ENCODE assay signal across 29 cellular contexts in the genomic region with DNA sequence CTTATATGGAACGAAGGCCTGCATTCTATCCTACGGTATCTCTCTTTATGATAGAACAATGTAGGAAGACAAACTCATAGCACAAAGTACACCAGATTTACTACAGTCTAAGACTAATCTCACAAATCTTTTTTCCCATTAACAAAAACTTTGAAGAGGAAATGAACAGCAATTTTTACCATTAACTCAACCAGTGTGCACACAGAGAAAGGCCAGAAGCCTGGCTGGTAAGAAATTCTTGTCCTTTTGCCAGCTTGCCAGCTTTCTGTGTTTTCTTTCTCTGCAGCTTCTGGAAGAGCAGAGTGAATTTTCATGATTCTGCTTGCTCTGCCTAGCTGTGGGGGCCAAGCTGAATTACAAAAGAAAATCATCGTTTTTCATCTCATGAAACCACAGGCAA. TPM values are rescaled to one million over a fixed set of nuclear protein-coding genes. Genes with fewer than 3 reads are reported as not detected.
DNase-seq lines count a peak whose midpoint lies in the region; ATAC-seq and TF ChIP-seq lines count a peak whose summit lies in the region.
"Had no signal": no experiment of that assay in that cellular context is flagged by ENCODE, and none has a peak within 500 bp of the region (broad histone marks: within the 10 kb centered on the region; RNA-seq: fewer than 3 reads in every experiment).

No MANE protein-coding gene starts in this region.

- no peak overlapping the region for H3K4me3 ChIP-seq in adipocyte (ENCODE audit: low read length)
- no peak overlapping the region for H3K4me3 ChIP-seq in sigmoid colon
- H3K4me3 ChIP-seq: A549, GM12878, lung, pancreas, spleen, testis had no signal

- TF ChIP-seq CTCF in sigmoid colon (IDR thresholded peaks at IDR 0.05) (no peak), foreskin keratinocyte (conservative IDR thresholded peaks at IDR 0.05) (no peak)

- no peak overlapping the region for H3K27ac Mint-ChIP-seq in naive thymus-derived CD8-positive, alpha-beta T cell
- H3K27ac Mint-ChIP-seq: activated CD4-positive, alpha-beta memory T cell treated with anti-CD3 and anti-CD28 coated beads for 36 hours; activated naive CD4-positive, alpha-beta T cell treated with anti-CD3 and anti-CD28 coated beads for 36 hours; T-helper 2 cell treated with Interferon-gamma antibody and Interleukin-4, amounts not matched to agents 5 μg/mL and 100 μg/mL, for 36 hours had no signal

- 85 to 94% methylated on average over 3 of the region's 3 CpGs for WGBS in sigmoid colon, 2 donors

- H3K27me3 ChIP-seq in adipocyte (replicated peaks; ENCODE audit: control insufficient read depth, insufficient read depth, low read length) = no peaks in the 10 kb centered on the region
- no peaks in the 10 kb centered on the region for H3K27me3 ChIP-seq in sigmoid colon
- no peaks in the 10 kb centered on the region for H3K27me3 ChIP-seq in foreskin keratinocyte
- H3K27me3 ChIP-seq: pancreas, testis had no signal

- H3K27me3 Mint-ChIP-seq in naive thymus-derived CD8-positive, alpha-beta T cell = peaks cover 7 to 36% (median 24%) of the 10 kb centered on the region in 5 donors

- no peak overlapping the region for H3K4me3 Mint-ChIP-seq in naive thymus-derived CD8-positive, alpha-beta T cell
- H3K4me3 Mint-ChIP-seq: activated CD4-positive, alpha-beta memory T cell treated with anti-CD3 and anti-CD28 coated beads for 36 hours; activated naive CD4-positive, alpha-beta T cell treated with anti-CD3 and anti-CD28 coated beads for 36 hours; T-helper 2 cell treated with Interferon-gamma antibody and Interleukin-4, amounts not matched to agents 5 μg/mL and 100 μg/mL, for 36 hours had no signal

- H3K36me3 Mint-ChIP-seq in naive thymus-derived CD8-positive, alpha-beta T cell = peaks cover 0 to 12% (median 3%) of the 10 kb centered on the region in 3 donors
- H3K36me3 Mint-ChIP-seq: activated CD4-positive, alpha-beta memory T cell treated with anti-CD3 and anti-CD28 coated beads for 36 hours had no signal

- no peak for TF ChIP-seq POLR2A in sigmoid colon (IDR thresholded peaks at IDR 0.05)

- H3K9ac ChIP-seq in adipocyte (ENCODE audit: low read length) = no peak overlapping the region
- H3K9ac ChIP-seq: KMS-11 had no signal

- H3K27ac ChIP-seq in sigmoid colon = peak overlapping the region in 3 of 4 donors; percentile 40 to 61 (median 55)
- H3K27ac ChIP-seq in foreskin keratinocyte = no peak overlapping the region
- H3K27ac ChIP-seq: A549, epithelial cell of prostate, KMS-11, pancreas, spleen, testis had no signal

- H3K4me1 ChIP-seq in adipocyte (ENCODE audit: control insufficient read depth, insufficient read depth, low read length) = peaks cover 6% of the 10 kb centered on the region
- peaks cover 0 to 18% (median 13%) of the 10 kb centered on the region in 4 donors for H3K4me1 ChIP-seq in sigmoid colon
- H3K4me1 ChIP-seq in foreskin keratinocyte = peaks cover 3% of the 10 kb centered on the region
- H3K4me1 ChIP-seq: A549, pancreas, spleen, testis had no signal

- intact Hi-C loops in sigmoid colon (cut with DNase I) = no loop called here

- POLR2A ChIA-PET in naive thymus-derived CD8-positive, alpha-beta T cell (lab: Charles Lee) = no interaction called here

- DNase-seq in Ammon's horn (ENCODE audit: low spot score) = peak; percentile 20
- DNase-seq in adipocyte (ENCODE audit: low read depth) = peak; percentile 32
- peak; percentile 5 for DNase-seq in globus pallidus (ENCODE audit: low spot score)
- DNase-seq in sigmoid colon = no peak
- no peak for DNase-seq in naive thymus-derived CD8-positive, alpha-beta T cell
- no peak for DNase-seq in effector CD8-positive, alpha-beta T cell (lab: John Stamatoyannopoulos, UW)
- no peak for DNase-seq in foreskin keratinocyte
- DNase-seq in NCI-H146 treated with DMSO at 0.1 percent for 48 hours (lab: John Stamatoyannopoulos, UW; ENCODE audit: unreplicated experiment) = no peak
- DNase-seq: activated CD4-positive, alpha-beta memory T cell treated with anti-CD3 and anti-CD28 coated beads for 36 hours; activated CD4-positive, alpha-beta T cell treated with anti-CD3 and anti-CD28 coated beads for 1 hour; activated CD8-positive, alpha-beta memory T cell treated with anti-CD3 and anti-CD28 coated beads, Interleukin-2, amount 50 U/mL, for 4 hours; activated naive CD4-positive, alpha-beta T cell treated with anti-CD3 and anti-CD28 coated beads for 36 hours; amniotic stem cell; effector CD4-positive, alpha-beta T cell; kidney glomerular epithelial cell; NCI-H1436; NCI-H226; pancreas; Right ventricle myocardium superior; spleen; stimulated activated CD4-positive, alpha-beta T cell treated with anti-CD3 and anti-CD28 coated beads, Interleukin-2, amount 100 ng/mL, for 24 hours; stimulated activated naive CD8-positive, alpha-beta T cell treated with anti-CD3 and anti-CD28 coated beads, Interleukin-15, Interleukin-2, amounts not matched to agents 100 U/mL and 50 U/mL, for 24 hours; testis had no signal

- no peaks in the 10 kb centered on the region for H3K4me1 Mint-ChIP-seq in naive thymus-derived CD8-positive, alpha-beta T cell

- peaks cover 0 to 8% (median 1%) of the 10 kb centered on the region in 9 donors for H3K9me3 Mint-ChIP-seq in naive thymus-derived CD8-positive, alpha-beta T cell
- H3K9me3 Mint-ChIP-seq: activated CD4-positive, alpha-beta memory T cell treated with anti-CD3 and anti-CD28 coated beads for 36 hours; activated naive CD4-positive, alpha-beta T cell treated with anti-CD3 and anti-CD28 coated beads for 36 hours had no signal

- TF ChIP-seq EP300 in sigmoid colon (IDR thresholded peaks at IDR 0.05) = no peak

- H3K9me3 ChIP-seq in adipocyte (ENCODE audit: control insufficient read depth, low read length) (no peaks in the 10 kb centered on the region), sigmoid colon (no peaks in the 10 kb centered on the region)
- H3K9me3 ChIP-seq: pancreas, spleen, testis had no signal

- no peak for ATAC-seq in naive thymus-derived CD8-positive, alpha-beta T cell
- no peak for ATAC-seq in foreskin keratinocyte
- ATAC-seq: A549; GM12878; pancreas; stimulated activated naive CD8-positive, alpha-beta T cell treated with anti-CD3 and anti-CD28 coated beads, Interleukin-15, Interleukin-2, amounts not matched to agents 100 U/mL and 50 U/mL, for 24 hours had no signal

- H3K36me3 ChIP-seq in adipocyte (ENCODE audit: control insufficient read depth, insufficient read depth, low read length, severe bottlenecking) = no peaks in the 10 kb centered on the region
- H3K36me3 ChIP-seq in sigmoid colon = no peaks in the 10 kb centered on the region
- H3K36me3 ChIP-seq: pancreas, spleen had no signal

RNA-seq across cellular contexts. Expression of a gene that starts 37.2 kb away (rescaled TPM):
- total RNA-seq in sigmoid colon (10 to 100 TPM; 36.2 to 53.9 (median 47.6) TPM), foreskin keratinocyte (36.5 and 43.1 TPM in 2 replicates)
- polyA plus RNA-seq in sigmoid colon (10 to 100 TPM; 25.9 to 44.2 (median 34.8) TPM), foreskin keratinocyte (20.2 and 24.6 TPM in 2 replicates)
- total RNA-seq in naive thymus-derived CD8-positive, alpha-beta T cell = 10 to 100 TPM; 11.9 to 15.2 TPM
- polyA plus RNA-seq in naive thymus-derived CD8-positive, alpha-beta T cell = 1 to 10 TPM; 1.5 to 2.1 (median 1.5) TPM

Comparison
In these comparisons a context has a peak if more than half of its experiments do, and no peak if none do; other contexts are left out.
1. DNase-seq: peak in Ammon's horn (single experiment), adipocyte (single experiment) and globus pallidus (single experiment); none in sigmoid colon (single experiment), naive thymus-derived CD8-positive, alpha-beta T cell (0 of 10), effector CD8-positive, alpha-beta T cell (single experiment), foreskin keratinocyte (0 of 2) and NCI-H146 treated with DMSO at 0.1 percent for 48 hours (single experiment).